ENCODE assay signal across 8 cellular contexts in genomic region chr1:50774759-50775351, GRCh38.
DNase-seq lines count a peak whose midpoint lies in the region; ATAC-seq, FAIRE-seq and TF ChIP-seq lines count a peak whose summit lies in the region.

No MANE protein-coding gene starts in this region.

- FAIRE-seq in H54 (lab: Jason Lieb, UNC), result peak; percentile 84

- peaks cover 17% of the 10 kb centered on the region for H3K36me3 Mint-ChIP-seq in Caco-2 (ENCODE audit: insufficient read depth, unreplicated experiment)
- H3K36me3 Mint-ChIP-seq in activated CD4-positive, alpha-beta memory T cell treated with anti-CD3 and anti-CD28 coated beads, Interleukin-2, amount 10 ng/mL, durations not matched to agents 7 days and 5 days (ENCODE audit: low read depth), result peaks cover 5% of the 10 kb centered on the region

- POLR2A ChIA-PET in Caco-2 (lab: Charles Lee), result no interaction called here
- POLR2A ChIA-PET in activated CD4-positive, alpha-beta memory T cell treated with anti-CD3 and anti-CD28 coated beads, Interleukin-2, amount 10 ng/mL, durations not matched to agents 7 days and 5 days (lab: Charles Lee), result no interaction called here

- H3K9me3 ChIP-seq in Caco-2 (no peaks in the 10 kb centered on the region), thoracic aorta (no peaks in the 10 kb centered on the region)

- CTCF ChIA-PET in Caco-2 (lab: Charles Lee), result interaction anchor here (0.6 to 2.2 kb wide), 4 partner anchors 17 to 417 kb away, joined by 3 to 10 read pairs (median 3); no protein-coding TSS in a partner anchor
- CTCF ChIA-PET in activated CD4-positive, alpha-beta memory T cell treated with anti-CD3 and anti-CD28 coated beads, Interleukin-2, amount 10 ng/mL, durations not matched to agents 7 days and 5 days (lab: Charles Lee), result interaction anchor here (0.6 to 4.1 kb wide), 21 partner anchors 9 to 1667 kb away, joined by 3 to 70 read pairs (median 4); partner anchors contain the start of gene FAF1

- TF ChIP-seq CTCF in Caco-2 (IDR thresholded peaks at IDR 0.05; ENCODE audit: insufficient read depth in 1 of 2, low read depth in 1 of 2, low read length in 1 of 2, severe bottlenecking in 1 of 2, unreplicated experiment in 1 of 2) (peak; percentile 44 to 64), thoracic aorta (IDR thresholded peaks at IDR 0.05) (peak; percentile 63)

- intact Hi-C loops in Caco-2 (cut with micrococcal nuclease; ENCODE audit: unreplicated experiment), result loop anchor here (1.0 to 10.0 kb wide), 2 partner anchors 190 to 414 kb away; partner anchors contain the start of gene FAF1

- H3K27ac ChIP-seq in thoracic aorta, result no peak overlapping the region

- no peaks in the 10 kb centered on the region for H3K9me3 Mint-ChIP-seq in Caco-2 (ENCODE audit: unreplicated experiment)
- H3K9me3 Mint-ChIP-seq in activated CD4-positive, alpha-beta memory T cell treated with anti-CD3 and anti-CD28 coated beads, Interleukin-2, amount 10 ng/mL, durations not matched to agents 7 days and 5 days, result no peaks in the 10 kb centered on the region

- no peak overlapping the region for H3K4me3 Mint-ChIP-seq in Caco-2 (ENCODE audit: unreplicated experiment)
- H3K4me3 Mint-ChIP-seq in activated CD4-positive, alpha-beta memory T cell treated with anti-CD3 and anti-CD28 coated beads, Interleukin-2, amount 10 ng/mL, durations not matched to agents 7 days and 5 days, result no peak overlapping the region

- DNase-seq in Caco-2 (peak in 1 of 2 experiments; percentile 21), H54 (ENCODE audit: insufficient read length, low spot score) (peak; percentile 1), NCI-H226 (peak; percentile 16), astrocyte of the hippocampus (ENCODE audit: low read depth, low spot score) (peak; percentile 76), inferior parietal cortex (ENCODE audit: extremely low spot score) (peak; percentile 90), thoracic aorta (ENCODE audit: low spot score) (no peak)
- no peak for DNase-seq in activated CD4-positive, alpha-beta memory T cell treated with anti-CD3 and anti-CD28 coated beads, Interleukin-2, amount 10 ng/mL, durations not matched to agents 7 days and 5 days

- H3K4me1 ChIP-seq in Caco-2, result no peaks in the 10 kb centered on the region
- no peaks in the 10 kb centered on the region for H3K4me1 ChIP-seq in thoracic aorta (ENCODE audit: control insufficient read depth in 1 of 2, low read depth in 2 of 2)

- H3K27me3 Mint-ChIP-seq in Caco-2 (ENCODE audit: insufficient read depth, unreplicated experiment), result no peaks in the 10 kb centered on the region
- H3K27me3 Mint-ChIP-seq in activated CD4-positive, alpha-beta memory T cell treated with anti-CD3 and anti-CD28 coated beads, Interleukin-2, amount 10 ng/mL, durations not matched to agents 7 days and 5 days, result no peaks in the 10 kb centered on the region

- H3K27me3 ChIP-seq in Caco-2 (replicated peaks; ENCODE audit: control insufficient read depth, insufficient read depth, low read length), result no peaks in the 10 kb centered on the region
- no peaks in the 10 kb centered on the region for H3K27me3 ChIP-seq in thoracic aorta (replicated peaks; ENCODE audit: insufficient read depth)

- no peak overlapping the region for H3K27ac Mint-ChIP-seq in Caco-2 (ENCODE audit: unreplicated experiment)
- no peak overlapping the region for H3K27ac Mint-ChIP-seq in activated CD4-positive, alpha-beta memory T cell treated with anti-CD3 and anti-CD28 coated beads, Interleukin-2, amount 10 ng/mL, durations not matched to agents 7 days and 5 days

- H3K4me3 ChIP-seq in Caco-2 (ENCODE audit: low read depth, low read length), result no peak overlapping the region
- no peak overlapping the region for H3K4me3 ChIP-seq in thoracic aorta

- H3K4me1 Mint-ChIP-seq in Caco-2 (ENCODE audit: low read depth, unreplicated experiment), result peaks cover 6% of the 10 kb centered on the region
- no peaks in the 10 kb centered on the region for H3K4me1 Mint-ChIP-seq in activated CD4-positive, alpha-beta memory T cell treated with anti-CD3 and anti-CD28 coated beads, Interleukin-2, amount 10 ng/mL, durations not matched to agents 7 days and 5 days

- ATAC-seq in thoracic aorta (ENCODE audit: insufficient number of reproducible peaks, low FRiP score, low read depth) (no peak), GM21447 (IDR thresholded peaks at IDR 0.05; ENCODE audit: unreplicated experiment) (no peak)

- no TSS peak for BruUV-seq in Caco-2 (replicated peaks; lab: Mats Ljungman, UMichigan)

- no peak for TF ChIP-seq POLR2A in H54 (IDR thresholded peaks at IDR 0.05; ENCODE audit: low read depth, low read length)

- H3K36me3 ChIP-seq in Caco-2 (ENCODE audit: control insufficient read depth, insufficient read depth, low read length) (no peaks in the 10 kb centered on the region), thoracic aorta (no peaks in the 10 kb centered on the region)

Comparison
In these comparisons a context has a peak if more than half of its experiments do, and no peak if none do; other contexts are left out.
1. DNase-seq: peak in H54 (single experiment), NCI-H226 (single experiment), astrocyte of the hippocampus (single experiment) and inferior parietal cortex (single experiment); none in thoracic aorta (single experiment) and activated CD4-positive, alpha-beta memory T cell treated with anti-CD3 and anti-CD28 coated beads, Interleukin-2, amount 10 ng/mL, durations not matched to agents 7 days and 5 days (single experiment).